In genomic region chr17:68356520-68356919, GRCh38 we compare ENCODE assay signal across 10 cellular contexts.
DNase-seq lines count a peak whose midpoint lies in the region; ATAC-seq and TF ChIP-seq lines count a peak whose summit lies in the region.
"Had no signal": no experiment of that assay in that cellular context is flagged by ENCODE, and none has a peak within 500 bp of the region (broad histone marks: within the 10 kb centered on the region; RNA-seq: fewer than 3 reads in every experiment).

No MANE protein-coding gene starts in this region.

- H3K36me3 Mint-ChIP-seq in CD14-positive monocyte: peaks cover 40 to 43% of the 10 kb centered on the region in 2 donors
- peaks cover 6% of the 10 kb centered on the region for H3K36me3 Mint-ChIP-seq in activated naive CD8-positive, alpha-beta T cell treated with anti-CD3 and anti-CD28 coated beads for 36 hours

- TF ChIP-seq EP300 in suprapubic skin (IDR thresholded peaks at IDR 0.05): no peak

- H3K27me3 Mint-ChIP-seq in CD14-positive monocyte (ENCODE audit: low read depth in 3 of 3): peaks cover 0 to 6% (median 3%) of the 10 kb centered on the region in 3 donors
- H3K27me3 Mint-ChIP-seq in activated naive CD8-positive, alpha-beta T cell treated with anti-CD3 and anti-CD28 coated beads for 36 hours: no peaks in the 10 kb centered on the region

- TF ChIP-seq CTCF in CD14-positive monocyte (IDR thresholded peaks at IDR 0.05) (no peak), suprapubic skin (IDR thresholded peaks at IDR 0.05) (no peak)

- H3K4me1 Mint-ChIP-seq in CD14-positive monocyte: peaks cover 69% of the 10 kb centered on the region
- H3K4me1 Mint-ChIP-seq in activated naive CD8-positive, alpha-beta T cell treated with anti-CD3 and anti-CD28 coated beads for 36 hours: peaks cover 42% of the 10 kb centered on the region

- no peaks in the 10 kb centered on the region for H3K9me3 Mint-ChIP-seq in CD14-positive monocyte
- H3K9me3 Mint-ChIP-seq in activated naive CD8-positive, alpha-beta T cell treated with anti-CD3 and anti-CD28 coated beads for 36 hours: no peaks in the 10 kb centered on the region

- H3K9me3 ChIP-seq in suprapubic skin: no peaks in the 10 kb centered on the region

- TF ChIP-seq POLR2A in suprapubic skin (IDR thresholded peaks at IDR 0.05): no peak

- intact Hi-C loops in CD14-positive monocyte (cut with micrococcal nuclease): loop anchor here in 1 of 2 donors (5.0 kb wide), 1 partner anchor 39 kb away; no protein-coding TSS in a partner anchor

- H3K36me3 ChIP-seq in suprapubic skin: no peaks in the 10 kb centered on the region

- H3K4me1 ChIP-seq in suprapubic skin: no peaks in the 10 kb centered on the region

- H3K4me3 ChIP-seq in suprapubic skin: no peak overlapping the region
- H3K4me3 ChIP-seq: skin epidermis had no signal

- H3K4me3 Mint-ChIP-seq in CD14-positive monocyte: peak overlapping the region; percentile 49 to 62
- peak overlapping the region; percentile 57 for H3K4me3 Mint-ChIP-seq in activated naive CD8-positive, alpha-beta T cell treated with anti-CD3 and anti-CD28 coated beads for 36 hours

- H3K27ac ChIP-seq in suprapubic skin: no peak overlapping the region
- H3K27ac ChIP-seq: C4-2B had no signal

- peak; percentile 81 for ATAC-seq in GM21786 (IDR thresholded peaks at IDR 0.05; ENCODE audit: unreplicated experiment)
- no peak for ATAC-seq in HG02763 (IDR thresholded peaks at IDR 0.05; ENCODE audit: unreplicated experiment)

- 81% methylated on average over 8 of the region's 8 CpGs for WGBS in suprapubic skin

- H3K27me3 ChIP-seq in suprapubic skin: no peaks in the 10 kb centered on the region

- peak overlapping the region in 6 of 7 donors; percentile 6 to 87 (median 77) for H3K27ac Mint-ChIP-seq in CD14-positive monocyte
- peak overlapping the region; percentile 68 for H3K27ac Mint-ChIP-seq in activated naive CD8-positive, alpha-beta T cell treated with anti-CD3 and anti-CD28 coated beads for 36 hours

- DNase-seq in CD14-positive monocyte (ENCODE audit: low spot score): peak; percentile 46
- peak; percentile 29 for DNase-seq in SKM-1 (lab: John Stamatoyannopoulos, UW; ENCODE audit: unreplicated experiment)
- DNase-seq in activated naive CD8-positive, alpha-beta T cell treated with anti-CD3 and anti-CD28 coated beads for 36 hours: peak; percentile 55
- peak; percentile 39 for DNase-seq in stimulated activated CD8-positive, alpha-beta memory T cell treated with anti-CD3 and anti-CD28 coated beads, Interleukin-12 subunit alpha, Interleukin-12 subunit beta, amount 100 ng/mL, for 4 hours (ENCODE audit: low read depth)
- no peak for DNase-seq in suprapubic skin (ENCODE audit: low spot score in 2 of 2)
- no peak for DNase-seq in SHP77 (lab: John Stamatoyannopoulos, UW)

Comparison
In these comparisons a context has a peak if more than half of its experiments do, and no peak if none do; other contexts are left out.
1. DNase-seq: peak in CD14-positive monocyte (single experiment), SKM-1 (single experiment), activated naive CD8-positive, alpha-beta T cell treated with anti-CD3 and anti-CD28 coated beads for 36 hours (single experiment) and stimulated activated CD8-positive, alpha-beta memory T cell treated with anti-CD3 and anti-CD28 coated beads, Interleukin-12 subunit alpha, Interleukin-12 subunit beta, amount 100 ng/mL, for 4 hours (single experiment); none in suprapubic skin (0 of 2) and SHP77 (0 of 2).